19 cellular contexts compared by ENCODE assay signal in the genomic region with DNA sequence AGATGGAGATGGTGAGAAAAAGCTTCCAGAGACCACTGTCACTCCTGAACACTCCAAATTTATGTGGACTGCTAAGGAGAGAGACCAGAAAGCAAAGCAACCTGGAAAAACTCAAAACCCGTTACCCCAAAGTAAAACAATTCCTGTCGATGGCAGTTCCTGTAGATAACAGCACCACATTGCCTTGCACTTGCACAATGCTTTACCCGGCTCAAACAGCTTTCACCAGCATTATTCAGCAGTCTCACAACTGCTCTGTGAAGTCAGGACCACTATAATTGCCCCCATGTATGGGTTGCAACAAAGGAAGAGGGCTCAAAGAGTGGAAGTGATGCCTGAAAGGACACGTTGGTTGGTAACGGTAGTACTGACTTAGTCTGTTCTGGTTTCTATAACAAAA.
"Had no signal": no experiment of that assay in that cellular context is flagged by ENCODE, and none has a peak within 500 bp of the region (broad histone marks: within the 10 kb centered on the region; RNA-seq: fewer than 3 reads in every experiment).

No MANE protein-coding gene starts in this region.

- H3K36me3 ChIP-seq: heart left ventricle, right lobe of liver, transverse colon had no signal

- H3K27ac ChIP-seq: coronary artery, heart left ventricle, parathyroid adenoma, psoas muscle, right lobe of liver, testis, transverse colon had no signal

- ATAC-seq: heart left ventricle; naive thymus-derived CD4-positive, alpha-beta T cell; psoas muscle; right lobe of liver; stimulated activated naive B cell treated with anti-CD40 and anti-IgM and Interleukin-4, amounts not matched to agents 10 μg/mL and 1 μg/mL and 100 μg/mL, for 72 hours; stimulated activated naive CD8-positive, alpha-beta T cell treated with anti-CD3 and anti-CD28 coated beads, Interleukin-15, amount 100 ng/mL, for 72 hours had no signal

- H3K4me1 ChIP-seq: parathyroid adenoma, psoas muscle, right lobe of liver, testis, transverse colon had no signal

- H3K9me3 ChIP-seq: psoas muscle, right lobe of liver, testis, transverse colon had no signal

- DNase-seq: effector CD4-positive, alpha-beta T cell; endodermal cell; foreskin melanocyte; heart left ventricle; hypothalamus; kidney glomerular epithelial cell; mesendoderm; naive thymus-derived CD4-positive, alpha-beta T cell; nephron progenitor cell; psoas muscle; retina; right lobe of liver; stimulated activated CD4-positive, alpha-beta T cell treated with anti-CD3 and anti-CD28 coated beads, Interleukin-4, amount 100 ng/mL, for 24 hours; stimulated activated naive B cell treated with anti-CD40 and anti-IgM and Interleukin-4, amounts not matched to agents 10 μg/mL and 1 μg/mL and 100 μg/mL, for 72 hours; stimulated activated naive CD8-positive, alpha-beta T cell treated with anti-CD3 and anti-CD28 coated beads, Interleukin-15, amount 100 ng/mL, for 72 hours; testis; transverse colon had no signal

- H3K27me3 ChIP-seq: heart left ventricle, right lobe of liver, testis, transverse colon had no signal

- H3K4me3 ChIP-seq: coronary artery, heart left ventricle, psoas muscle, right lobe of liver, testis, transverse colon had no signal
